In genomic region chr1:33392639-33393038, GRCh38 we compare ENCODE assay signal across 21 cellular contexts. TPM values are rescaled to one million over a fixed set of nuclear protein-coding genes. Genes with fewer than 3 reads are reported as not detected.
DNase-seq lines count a peak whose midpoint lies in the region; ATAC-seq, FAIRE-seq and TF ChIP-seq lines count a peak whose summit lies in the region.
"Had no signal": no experiment of that assay in that cellular context is flagged by ENCODE, and none has a peak within 500 bp of the region (broad histone marks: within the 10 kb centered on the region; RNA-seq: fewer than 3 reads in every experiment).

No MANE protein-coding gene starts in this region.

- in situ Hi-C loops in HepG2 (cut with HindIII; ENCODE audit: extremely low pct_ligation_motif_present, low pct_unique_long_range_greater_than_20kb): no loop called here

- no peak overlapping the region for H3K4me3 ChIP-seq in cardiac fibroblast (replicated peaks in 1 of 2; ENCODE audit: low read depth in 2 of 2, low read length in 2 of 2)
- H3K4me3 ChIP-seq in mesenchymal stem cell (ENCODE audit: insufficient read depth in 1 of 2, low read depth in 1 of 2, low read length in 2 of 2): peak overlapping the region in 1 of 2 experiments; percentile 32
- no peak overlapping the region for H3K4me3 ChIP-seq in HepG2 (replicated peaks in 1 of 3; ENCODE audit: insufficient read depth in 1 of 3, low read depth in 2 of 3, low read length in 3 of 3)
- H3K4me3 ChIP-seq: right atrium auricular region, thoracic aorta had no signal

- H2BK12ac ChIP-seq in mesenchymal stem cell (ENCODE audit: low read length in 2 of 2): peak overlapping the region; percentile 28 to 70

- no peaks in the 10 kb centered on the region for H3K36me3 Mint-ChIP-seq in activated naive CD4-positive, alpha-beta T cell treated with anti-CD3 and anti-CD28 coated beads for 36 hours (ENCODE audit: low read depth)
- H3K36me3 Mint-ChIP-seq: activated naive CD8-positive, alpha-beta T cell; naive B cell had no signal

- no peak overlapping the region for H3K4me2 ChIP-seq in mesenchymal stem cell (ENCODE audit: low read length, poor library complexity, severe bottlenecking)
- H3K4me2 ChIP-seq in HepG2 (ENCODE audit: low read depth, low read length): no peak overlapping the region

- peaks cover 18% of the 10 kb centered on the region for H3K79me1 ChIP-seq in mesenchymal stem cell (replicated peaks; ENCODE audit: low read length, poor library complexity, severe bottlenecking)

- FAIRE-seq in HepG2 (lab: Jason Lieb, UNC): no peak
- FAIRE-seq: GM12892, GM19239 had no signal

- no peak overlapping the region for H2AFZ ChIP-seq in mesenchymal stem cell (ENCODE audit: low read depth, low read length)
- H2AFZ ChIP-seq in HepG2 (ENCODE audit: low read length): no peak overlapping the region

- DNase-seq in DMS79 (lab: John Stamatoyannopoulos, UW) (peak; percentile 31), NCI-H1105 treated with DMSO at 0.1 percent for 48 hours (lab: John Stamatoyannopoulos, UW) (peak; percentile 59), cardiac fibroblast (ENCODE audit: low read depth in 2 of 2) (peak; percentile 50 to 60), mesenchymal stem cell (peak; percentile 83), HepG2 (ENCODE audit: low spot score) (no peak)
- no peak for DNase-seq in activated naive CD4-positive, alpha-beta T cell treated with Interleukin-2 at 50 U/mL for 16 hours
- DNase-seq in activated naive CD4-positive, alpha-beta T cell treated with anti-CD3 and anti-CD28 coated beads for 36 hours: no peak
- DNase-seq: activated B cell treated with CpG ODN at 0.5 μM for 24 hours; activated CD8-positive, alpha-beta memory T cell treated with anti-CD3 and anti-CD28 coated beads, Interleukin-2, amount 50 U/mL, for 48 hours; MV-4-11; naive B cell; NCI-H510A treated with DMSO at 0.1 percent for 48 hours; stimulated activated CD4-positive, alpha-beta T cell treated with anti-CD3 and anti-CD28 coated beads, Interleukin-1b, Interleukin-23, amount 100 ng/mL, for 48 hours; T-helper 1 cell had no signal

- H3K4me3 Mint-ChIP-seq in activated naive CD4-positive, alpha-beta T cell treated with anti-CD3 and anti-CD28 coated beads for 36 hours: no peak overlapping the region
- H3K4me3 Mint-ChIP-seq: activated B cell treated with CpG ODN at 0.5 μM for 24 hours; activated naive CD8-positive, alpha-beta T cell; naive B cell had no signal

- H3K4me1 Mint-ChIP-seq in activated naive CD4-positive, alpha-beta T cell treated with anti-CD3 and anti-CD28 coated beads for 36 hours (ENCODE audit: low read depth): peaks cover 5% of the 10 kb centered on the region
- H3K4me1 Mint-ChIP-seq: activated B cell treated with CpG ODN at 0.5 μM for 24 hours, naive B cell had no signal

- WGBS in mesenchymal stem cell: 11% methylated on average over 2 of the region's 3 CpGs
- 22% methylated on average over 3 of the region's 3 CpGs for WGBS in HepG2 (ENCODE audit: low lambda C conversion rate)

- H3K9me3 Mint-ChIP-seq in activated naive CD4-positive, alpha-beta T cell treated with anti-CD3 and anti-CD28 coated beads for 36 hours: no peaks in the 10 kb centered on the region
- H3K9me3 Mint-ChIP-seq: activated B cell treated with CpG ODN at 0.5 μM for 24 hours, naive B cell had no signal

- TF ChIP-seq CTCF in cardiac fibroblast (IDR thresholded peaks at IDR 0.05; ENCODE audit: low read depth, low read length) (no peak), HepG2 (CRISPR knock-in tag; IDR thresholded peaks at IDR 0.05) (no peak)

- ATAC-seq in HepG2 (no peak), HG03354 (IDR thresholded peaks at IDR 0.05; ENCODE audit: poor library complexity, severe bottlenecking, unreplicated experiment) (no peak)

- H3K14ac ChIP-seq in mesenchymal stem cell (ENCODE audit: low read length in 2 of 2): no peak overlapping the region

- TF ChIP-seq POLR2A in HepG2 (IDR thresholded peaks at IDR 0.05; ENCODE audit: insufficient read depth in 1 of 2, low read depth in 2 of 2, low read length in 2 of 2): no peak

- H3K27ac Mint-ChIP-seq in activated naive CD4-positive, alpha-beta T cell treated with anti-CD3 and anti-CD28 coated beads for 36 hours: no peak overlapping the region
- H3K27ac Mint-ChIP-seq: activated B cell treated with CpG ODN at 0.5 μM for 24 hours; activated naive CD8-positive, alpha-beta T cell had no signal

- no peak overlapping the region for H4K91ac ChIP-seq in mesenchymal stem cell (ENCODE audit: low read length)

- CTCF ChIA-PET in HepG2 (lab: Yijun Ruan, JAX; ENCODE audit: low intra/inter-chr PET ratio, low total read pairs): no interaction called here
- CTCF ChIA-PET in activated naive CD4-positive, alpha-beta T cell treated with anti-CD3 and anti-CD28 coated beads for 36 hours (lab: Charles Lee): no interaction called here

- H3K79me2 ChIP-seq in HepG2 (ENCODE audit: insufficient read depth, low read length): no peaks in the 10 kb centered on the region

- no peak overlapping the region for H2BK15ac ChIP-seq in mesenchymal stem cell (ENCODE audit: low read depth, poor library complexity, severe bottlenecking)

- peak overlapping the region; percentile 11 for H2BK120ac ChIP-seq in mesenchymal stem cell (ENCODE audit: low read depth, low read length)

- intact Hi-C loops in HepG2 (cut with micrococcal nuclease; ENCODE audit: unreplicated experiment): no loop called here
- intact Hi-C loops in activated naive CD4-positive, alpha-beta T cell treated with anti-CD3 and anti-CD28 coated beads for 36 hours (cut with micrococcal nuclease): no loop called here

- H3K18ac ChIP-seq in mesenchymal stem cell (ENCODE audit: low read depth in 1 of 2, low read length in 2 of 2): peak overlapping the region in 1 of 2 experiments; percentile 30

- H3K4ac ChIP-seq in mesenchymal stem cell (ENCODE audit: low read depth in 1 of 2, low read length in 2 of 2): peak overlapping the region in 1 of 2 experiments; percentile 51

- no peak for TF ChIP-seq EP300 in HepG2 (IDR thresholded peaks at IDR 0.05; ENCODE audit: low read depth in 2 of 2, low read length in 2 of 2)
- TF ChIP-seq EP300 in HepG2 (CRISPR knock-in tag; IDR thresholded peaks at IDR 0.05; ENCODE audit: borderline replicate concordance): no peak

- H3K27ac ChIP-seq in mesenchymal stem cell (ENCODE audit: low read length, poor library complexity, severe bottlenecking) (no peak overlapping the region), HepG2 (ENCODE audit: extremely low read length, insufficient read depth, low read length) (no peak overlapping the region)
- H3K27ac ChIP-seq: RWPE1, thoracic aorta had no signal

- no peak overlapping the region for H3K23ac ChIP-seq in mesenchymal stem cell (ENCODE audit: low read length in 2 of 2)

- POLR2A ChIA-PET in HepG2 (lab: Yijun Ruan, JAX): no interaction called here

- H3K27me3 ChIP-seq in mesenchymal stem cell (ENCODE audit: control insufficient read depth in 1 of 2, insufficient read depth in 1 of 2, low read length in 2 of 2) (no peaks in the 10 kb centered on the region), HepG2 (ENCODE audit: control insufficient read depth in 1 of 2, insufficient read depth in 2 of 2, low read length in 2 of 2) (peaks cover 0 to 3% of the 10 kb centered on the region in 2 experiments; a peak in 3 of 5 replicates)
- H3K27me3 ChIP-seq: right atrium auricular region had no signal

- peaks cover 3 to 28% of the 10 kb centered on the region in 2 experiments for H3K36me3 ChIP-seq in mesenchymal stem cell (ENCODE audit: control insufficient read depth in 1 of 2, insufficient read depth in 2 of 2, low read depth in 1 of 2, low read length in 2 of 2)
- H3K36me3 ChIP-seq in HepG2 (replicated peaks in 1 of 2; ENCODE audit: control insufficient read depth in 1 of 2, insufficient read depth in 2 of 2, low read length in 2 of 2): no peaks in the 10 kb centered on the region
- H3K36me3 ChIP-seq: right atrium auricular region, thoracic aorta had no signal

- H2BK5ac ChIP-seq in mesenchymal stem cell (ENCODE audit: low read depth, low read length, poor library complexity, severe bottlenecking): no peak overlapping the region

- TF ChIP-seq RAD21 in HepG2 (CRISPR knock-in tag; IDR thresholded peaks at IDR 0.05): no peak

- BruUV-seq in HepG2 (replicated peaks; lab: Mats Ljungman, UMichigan): no TSS peak

- no peaks in the 10 kb centered on the region for H4K20me1 ChIP-seq in HepG2 (ENCODE audit: insufficient read depth, low read length)

- no peak overlapping the region for H2AK5ac ChIP-seq in mesenchymal stem cell (ENCODE audit: low read length, severe bottlenecking)

- no peak overlapping the region for H4K8ac ChIP-seq in mesenchymal stem cell (ENCODE audit: low read length)

- H3K27me3 Mint-ChIP-seq in activated naive CD4-positive, alpha-beta T cell treated with anti-CD3 and anti-CD28 coated beads for 36 hours (ENCODE audit: low read depth): no peaks in the 10 kb centered on the region

- H3K4me1 ChIP-seq in mesenchymal stem cell (ENCODE audit: control insufficient read depth, insufficient read depth, low read depth, low read length): peaks cover 9% of the 10 kb centered on the region
- H3K4me1 ChIP-seq in HepG2 (ENCODE audit: insufficient read depth, low read length): peaks cover 6% of the 10 kb centered on the region

- no peaks in the 10 kb centered on the region for H3K9me3 ChIP-seq in mesenchymal stem cell (ENCODE audit: control insufficient read depth, low read length)
- no peaks in the 10 kb centered on the region for H3K9me3 ChIP-seq in HepG2 (ENCODE audit: low read length)
- H3K9me3 ChIP-seq: right atrium auricular region, thoracic aorta had no signal

- H3K9ac ChIP-seq in mesenchymal stem cell (ENCODE audit: low read length) (peak overlapping the region; percentile 37), HepG2 (ENCODE audit: insufficient read depth, low read depth, low read length) (no peak overlapping the region)

RNA-seq across cellular contexts. Expression of gene PHC2, which starts 38.3 kb away (rescaled TPM):
- polyA plus RNA-seq in mesenchymal stem cell (2013, experiment 1 of 2): 114 TPM
- 112 TPM for polyA plus RNA-seq in mesenchymal stem cell (2013, experiment 2 of 2)
- total RNA-seq in HepG2 (2016; rRNA removed; fragmentation: Illumina TruSeq; extraction: Trizol): 52.5 and 53.5 TPM in 2 replicates
- total RNA-seq in HepG2 (2016; cell fraction: cytosol; rRNA removed; fragmentation: Illumina TruSeq; extraction: Trizol; ENCODE audit: low read depth): 37.8 and 42.1 TPM in 2 replicates
- total RNA-seq in HepG2 (2016; cell fraction: insoluble cytoplasmic fraction; rRNA removed; fragmentation: Illumina TruSeq; extraction: Trizol): 44.7 and 53.5 TPM in 2 replicates
- 102 and 120 TPM in 2 replicates for total RNA-seq in HepG2 (2016; cell fraction: membrane; rRNA removed; fragmentation: Illumina TruSeq; extraction: Trizol)
- 27.9 and 32.8 TPM in 2 replicates for total RNA-seq in HepG2 (2016; cell fraction: nucleus; rRNA removed; fragmentation: Illumina TruSeq; extraction: Trizol)
- polyA plus RNA-seq in HepG2 (2011; rRNA removed): 84.9 and 100 TPM in 2 replicates
- 86.4 and 90.4 TPM in 2 replicates for polyA plus RNA-seq in HepG2 (2011; cell fraction: cytosol; rRNA removed)
- 83.8 and 90.8 TPM in 2 replicates for polyA plus RNA-seq in HepG2 (2011; cell fraction: nucleus; rRNA removed)
- polyA plus RNA-seq in HepG2 (2012): 70.9 and 73.7 TPM in 2 replicates
- 41.6 and 55.3 TPM in 2 replicates for polyA plus RNA-seq in HepG2 (2016; cell fraction: cytosol; fragmentation: Illumina TruSeq; extraction: Trizol; ENCODE audit: low read depth)
- 61.1 and 69.9 TPM in 2 replicates for polyA plus RNA-seq in HepG2 (2016; cell fraction: insoluble cytoplasmic fraction; fragmentation: Illumina TruSeq; extraction: Trizol; ENCODE audit: low read depth)
- polyA plus RNA-seq in HepG2 (2016; cell fraction: membrane; fragmentation: Illumina TruSeq; extraction: Trizol; ENCODE audit: low read depth): 98.3 and 114 TPM in 2 replicates
- polyA plus RNA-seq in HepG2 (2016; cell fraction: nucleus; fragmentation: Illumina TruSeq; extraction: Trizol; ENCODE audit: insufficient read depth, low read depth): 62.2 and 63.0 TPM in 2 replicates
- polyA minus RNA-seq in HepG2 (2011; rRNA and poly(A)+ RNA removed; ENCODE audit: low replicate concordance): 24.7 and 72.3 TPM in 2 replicates
- 33.1 and 41.3 TPM in 2 replicates for polyA minus RNA-seq in HepG2 (2011; cell fraction: cytosol; rRNA and poly(A)+ RNA removed)
- 23.3 and 28.7 TPM in 2 replicates for polyA minus RNA-seq in HepG2 (2011; cell fraction: nucleus; rRNA and poly(A)+ RNA removed)
- 10 to 100 TPM; 15.6 to 15.9 TPM for total RNA-seq in activated naive CD4-positive, alpha-beta T cell treated with anti-CD3 and anti-CD28 coated beads for 36 hours

Comparison
In these comparisons a context has a peak if more than half of its experiments do, and no peak if none do; other contexts are left out.
1. DNase-seq: peak in DMS79 (single experiment), NCI-H1105 treated with DMSO at 0.1 percent for 48 hours (single experiment), cardiac fibroblast (2 of 2) and mesenchymal stem cell (single experiment); none in HepG2 (single experiment), activated naive CD4-positive, alpha-beta T cell treated with Interleukin-2 at 50 U/mL for 16 hours (single experiment) and activated naive CD4-positive, alpha-beta T cell treated with anti-CD3 and anti-CD28 coated beads for 36 hours (single experiment).